In genomic region chr19:49823472-49823871, GRCh38 we compare ENCODE assay signal across 1 cellular context.
TF ChIP-seq lines count a peak whose summit lies in the region.

No MANE protein-coding gene starts in this region.

TF ChIP-seq in IMR-90, 13 proteins besides CTCF, POLR2A, EP300 and RAD21:
- TF ChIP-seq NFE2L2 (IDR thresholded peaks at IDR 0.05; ENCODE audit: low read depth, low read length) (no peak), SMC3 (IDR thresholded peaks at IDR 0.05; ENCODE audit: low read depth, low read length) (no peak), RFX5 (IDR thresholded peaks at IDR 0.05; ENCODE audit: low read depth, low read length) (no peak), USF2 (IDR thresholded peaks at IDR 0.05; ENCODE audit: low read depth, low read length) (no peak), FOS (IDR thresholded peaks at IDR 0.05; ENCODE audit: low read depth, low read length) (no peak), MAZ (IDR thresholded peaks at IDR 0.05; ENCODE audit: borderline replicate concordance, low read depth, low read length) (no peak), MAFK (IDR thresholded peaks at IDR 0.05; ENCODE audit: low read depth, low read length) (no peak), CEBPB (IDR thresholded peaks at IDR 0.05; ENCODE audit: low read depth, low read length) (no peak)
- TF ChIP-seq, protein P1, sequence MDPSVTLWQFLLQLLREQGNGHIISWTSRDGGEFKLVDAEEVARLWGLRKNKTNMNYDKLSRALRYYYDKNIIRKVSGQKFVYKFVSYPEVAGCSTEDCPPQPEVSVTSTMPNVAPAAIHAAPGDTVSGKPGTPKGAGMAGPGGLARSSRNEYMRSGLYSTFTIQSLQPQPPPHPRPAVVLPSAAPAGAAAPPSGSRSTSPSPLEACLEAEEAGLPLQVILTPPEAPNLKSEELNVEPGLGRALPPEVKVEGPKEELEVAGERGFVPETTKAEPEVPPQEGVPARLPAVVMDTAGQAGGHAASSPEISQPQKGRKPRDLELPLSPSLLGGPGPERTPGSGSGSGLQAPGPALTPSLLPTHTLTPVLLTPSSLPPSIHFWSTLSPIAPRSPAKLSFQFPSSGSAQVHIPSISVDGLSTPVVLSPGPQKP (IDR thresholded peaks at IDR 0.05; ENCODE audit: borderline replicate concordance, low read depth, low read length), result no peak
